ENCODE assay signal across 16 cellular contexts in the genomic region with DNA sequence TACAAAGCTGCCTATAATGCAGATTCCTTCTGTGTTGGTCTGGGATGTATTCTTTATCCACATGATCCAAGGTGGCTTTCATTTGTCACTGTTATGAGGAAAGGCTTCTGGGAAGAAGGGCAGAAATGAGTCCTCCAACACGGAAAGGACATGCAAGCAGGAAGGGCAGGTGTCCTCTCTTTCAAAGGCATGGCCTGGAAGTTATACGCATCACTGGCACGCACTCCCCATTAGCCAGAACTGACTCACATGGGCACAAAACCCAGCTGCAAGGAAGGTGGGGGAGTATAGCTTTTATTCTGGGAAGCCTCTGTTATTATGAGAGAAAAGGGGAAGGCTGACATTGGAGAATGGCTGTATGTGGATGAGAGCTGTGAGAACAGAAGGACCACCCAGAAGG.
A peak's percentile ranks its signal among the peaks of the same experiment; 100 is the strongest.
DNase-seq lines count a peak whose midpoint lies in the region; ATAC-seq and TF ChIP-seq lines count a peak whose summit lies in the region.
"Had no signal": no experiment of that assay in that cellular context is flagged by ENCODE, and none has a peak within 500 bp of the region (broad histone marks: within the 10 kb centered on the region; RNA-seq: fewer than 3 reads in every experiment).

No MANE protein-coding gene starts in this region.

- peaks cover 13% of the 10 kb centered on the region for H3K9me3 Mint-ChIP-seq in neural crest cell

- peak overlapping the region; percentile 67 for H3K27ac Mint-ChIP-seq in neural crest cell (ENCODE audit: unreplicated experiment)
- H3K27ac Mint-ChIP-seq: CD4-positive, alpha-beta T cell had no signal

- no peaks in the 10 kb centered on the region for H3K4me1 Mint-ChIP-seq in neural crest cell

- H3K36me3 Mint-ChIP-seq in neural crest cell (ENCODE audit: low read depth): no peaks in the 10 kb centered on the region

- no peak overlapping the region for H3K4me3 Mint-ChIP-seq in neural crest cell
- H3K4me3 Mint-ChIP-seq: CD4-positive, alpha-beta T cell had no signal

- H3K27me3 Mint-ChIP-seq in neural crest cell (ENCODE audit: low read depth): peaks cover 4% of the 10 kb centered on the region

- no peak overlapping the region for H3K4me3 ChIP-seq in kidney epithelial cell (ENCODE audit: low read depth, low read length)
- H3K4me3 ChIP-seq: HAP-1 had no signal

- TF ChIP-seq CTCF in kidney epithelial cell (IDR thresholded peaks at IDR 0.05; ENCODE audit: insufficient read depth, low read length, poor library complexity, severe bottlenecking) (no peak), neural crest cell (conservative IDR thresholded peaks at IDR 0.05) (no peak)

- DNase-seq in Daoy (ENCODE audit: low read depth): peak; percentile 37
- peak; percentile 46 for DNase-seq in RPMI7951 (ENCODE audit: low read depth)
- DNase-seq in kidney epithelial cell (ENCODE audit: low read depth): peak; percentile 35
- DNase-seq in neural crest cell (ENCODE audit: low read depth, low spot score): no peak
- no peak for DNase-seq in midbrain (lab: John Stamatoyannopoulos, UW)
- DNase-seq in occipital lobe (lab: John Stamatoyannopoulos, UW): no peak
- DNase-seq: ACHN; C1 segment of cervical spinal cord; Calu3; CD4-positive, alpha-beta T cell; DMS 273 treated with DMSO at 0.1 percent for 48 hours; EL; GOT3 had no signal

- ATAC-seq in esophagus mucosa: no peak
- no peak for ATAC-seq in HG02571 (IDR thresholded peaks at IDR 0.05; ENCODE audit: unreplicated experiment)

- H3K27me3 ChIP-seq in kidney epithelial cell (ENCODE audit: control insufficient read depth, insufficient read depth, low read length): peaks cover 2% of the 10 kb centered on the region

- no peaks in the 10 kb centered on the region for H3K36me3 ChIP-seq in kidney epithelial cell (ENCODE audit: control insufficient read depth, insufficient read depth, low read length)
- H3K36me3 ChIP-seq: HAP-1 had no signal

Comparison
In these comparisons a context has a peak if more than half of its experiments do, and no peak if none do; other contexts are left out.
1. DNase-seq: peak in Daoy (single experiment), RPMI7951 (single experiment) and kidney epithelial cell (single experiment); none in neural crest cell (single experiment), midbrain (single experiment) and occipital lobe (single experiment).